16 cellular contexts compared by ENCODE assay signal in genomic region chr3:130515755-130516154, GRCh38. TPM values are rescaled to one million over a fixed set of nuclear protein-coding genes. Genes with fewer than 3 reads are reported as not detected.
DNase-seq lines count a peak whose midpoint lies in the region; ATAC-seq and TF ChIP-seq lines count a peak whose summit lies in the region.
"Had no signal": no experiment of that assay in that cellular context is flagged by ENCODE, and none has a peak within 500 bp of the region (broad histone marks: within the 10 kb centered on the region; RNA-seq: fewer than 3 reads in every experiment).

No MANE protein-coding gene starts in this region.

- H3K27ac ChIP-seq in PC-3 (ENCODE audit: low read length) = no peak overlapping the region
- H3K27ac ChIP-seq in A673 (ENCODE audit: low read depth, low read length, poor library complexity, severe bottlenecking) = no peak overlapping the region
- H3K27ac ChIP-seq: 22Rv1, BLaER1 had no signal

- H3K36me3 ChIP-seq in PC-3 (ENCODE audit: low read depth, low read length) (no peaks in the 10 kb centered on the region), A673 (ENCODE audit: insufficient read depth, low read length, poor library complexity, severe bottlenecking) (no peaks in the 10 kb centered on the region)
- H3K36me3 ChIP-seq: BLaER1 had no signal

- H3K79me2 ChIP-seq in PC-3 (ENCODE audit: low read length) = no peaks in the 10 kb centered on the region

- H3K27ac Mint-ChIP-seq in effector memory CD8-positive, alpha-beta T cell = no peak overlapping the region

- DNase-seq in A172 (ENCODE audit: low spot score) (peak; percentile 11), Daoy (ENCODE audit: low read depth) (peak; percentile 48), PC-3 (peak; percentile 7), fibroblast of mammary gland (ENCODE audit: low read depth) (peak; percentile 65), KG1 (lab: John Stamatoyannopoulos, UW) (no peak), A673 (ENCODE audit: low spot score) (no peak)
- no peak for DNase-seq in effector memory CD8-positive, alpha-beta T cell
- DNase-seq: ACHN, AML-193 had no signal

- intact Hi-C loops in PC-3 (cut with micrococcal nuclease) = no loop called here
- intact Hi-C loops in A673 (cut with micrococcal nuclease; ENCODE audit: unreplicated experiment) = no loop called here

- H3K9me3 ChIP-seq in PC-3 (ENCODE audit: low read length) (no peaks in the 10 kb centered on the region), A673 (ENCODE audit: low read depth, low read length, poor library complexity, severe bottlenecking) (no peaks in the 10 kb centered on the region)

- no peak overlapping the region for H3K9ac ChIP-seq in PC-3 (ENCODE audit: low read length)
- H3K9ac ChIP-seq: BLaER1 had no signal

- no peaks in the 10 kb centered on the region for H4K20me1 ChIP-seq in PC-3 (ENCODE audit: low read length)
- H4K20me1 ChIP-seq: BLaER1 had no signal

- no peak overlapping the region for H2AFZ ChIP-seq in PC-3 (ENCODE audit: low read length)

- peaks cover 39 to 49% of the 10 kb centered on the region in 2 donors for H3K27me3 Mint-ChIP-seq in effector memory CD8-positive, alpha-beta T cell

- no peaks in the 10 kb centered on the region for H3K9me3 Mint-ChIP-seq in effector memory CD8-positive, alpha-beta T cell

- H3K4me3 ChIP-seq in PC-3 (ENCODE audit: low read length) (no peak overlapping the region), fibroblast of mammary gland (ENCODE audit: control insufficient read depth, low read depth, low read length) (no peak overlapping the region), A673 (ENCODE audit: low read depth, low read length, poor library complexity, severe bottlenecking) (no peak overlapping the region)
- H3K4me3 ChIP-seq: BLaER1, GM12878, K562 had no signal

- POLR2A ChIA-PET in PC-3 (lab: Charles Lee; ENCODE audit: unreplicated experiment) = no interaction called here
- POLR2A ChIA-PET in A673 (lab: Charles Lee; ENCODE audit: low non-redundant PET) = no interaction called here

- BruUV-seq in PC-3 (replicated peaks; lab: Mats Ljungman, UMichigan) = no TSS peak
- no TSS peak for BruUV-seq in A673 (replicated peaks; lab: Mats Ljungman, UMichigan)

- no peak for TF ChIP-seq CTCF in PC-3 (conservative IDR thresholded peaks at IDR 0.05; ENCODE audit: low read depth, low read length)
- TF ChIP-seq CTCF in fibroblast of mammary gland (conservative IDR thresholded peaks at IDR 0.05; ENCODE audit: control insufficient read depth, insufficient read depth, low read depth, low read length) = no peak
- no peak for TF ChIP-seq CTCF in A673 (conservative IDR thresholded peaks at IDR 0.05; ENCODE audit: low read depth, low read length)

- no peaks in the 10 kb centered on the region for H3K9me2 ChIP-seq in PC-3 (replicated peaks; ENCODE audit: low read length)

- no peaks in the 10 kb centered on the region for H3K4me1 Mint-ChIP-seq in effector memory CD8-positive, alpha-beta T cell (ENCODE audit: low read depth in 2 of 2)

- H3K36me3 Mint-ChIP-seq in effector memory CD8-positive, alpha-beta T cell (ENCODE audit: insufficient read depth) = no peaks in the 10 kb centered on the region

- CTCF ChIA-PET in PC-3 (lab: Charles Lee) (no interaction called here), A673 (lab: Charles Lee) (no interaction called here)

- peaks cover 56% of the 10 kb centered on the region for H3K27me3 ChIP-seq in PC-3 (ENCODE audit: low read length)
- H3K27me3 ChIP-seq in A673 (replicated peaks; ENCODE audit: insufficient read depth, low read depth, low read length, poor library complexity) = peaks cover 73% of the 10 kb centered on the region
- H3K27me3 ChIP-seq: BLaER1 had no signal

- H3F3A ChIP-seq in PC-3 (ENCODE audit: low read length, unreplicated experiment) = no peaks in the 10 kb centered on the region

- ATAC-seq in PC-3 (no peak), GM21381 (IDR thresholded peaks at IDR 0.05; ENCODE audit: unreplicated experiment) (no peak)
- ATAC-seq in effector memory CD8-positive, alpha-beta T cell (replicated peaks) = no peak
- ATAC-seq: GM12878, HCT116, K562 had no signal

- no peaks in the 10 kb centered on the region for H3K4me1 ChIP-seq in PC-3 (ENCODE audit: insufficient read depth, low read length)
- H3K4me1 ChIP-seq in A673 (ENCODE audit: insufficient read depth, low read length, poor library complexity, severe bottlenecking) = no peaks in the 10 kb centered on the region
- H3K4me1 ChIP-seq: BLaER1 had no signal

- no peak overlapping the region for H3K4me2 ChIP-seq in PC-3 (ENCODE audit: low read length)
- H3K4me2 ChIP-seq: BLaER1 had no signal

- H3K4me3 Mint-ChIP-seq in effector memory CD8-positive, alpha-beta T cell = no peak overlapping the region

RNA-seq across cellular contexts. Expression of gene COL6A6, which starts 1.2 kb away (rescaled TPM):
- total RNA-seq in A172 (2014; rRNA removed; shearing (Covaris generic)) = not detected in 2 replicates
- total RNA-seq in Daoy (2014; rRNA removed; shearing (Covaris generic)) = 0.21 and 0.63 TPM in 2 replicates
- total RNA-seq in PC-3 (2014; rRNA removed) (not detected in 2 replicates), A673 (2021) (not detected in 2 replicates)
- total RNA-seq: G401, GM12878 had no signal

Comparison
In these comparisons a context has a peak if more than half of its experiments do, and no peak if none do; other contexts are left out.
1. DNase-seq: peak in A172 (single experiment), Daoy (single experiment), PC-3 (single experiment) and fibroblast of mammary gland (single experiment); none in KG1 (single experiment), effector memory CD8-positive, alpha-beta T cell (0 of 3) and A673 (single experiment).